In genomic region chr3:141498592-141499223, GRCh38 we compare ENCODE assay signal across 8 cellular contexts. TPM values are rescaled to one million over a fixed set of nuclear protein-coding genes. Genes with fewer than 3 reads are reported as not detected.
DNase-seq lines count a peak whose midpoint lies in the region; ATAC-seq and TF ChIP-seq lines count a peak whose summit lies in the region.

No MANE protein-coding gene starts in this region.

- TF ChIP-seq CTCF in GM10248 (IDR thresholded peaks at IDR 0.05; ENCODE audit: control extremely low read depth, extremely low read depth, low read depth, missing control alignments) (no peak), GM23338 (conservative IDR thresholded peaks at IDR 0.05; ENCODE audit: low read depth in 2 of 2) (no peak), right lobe of liver (IDR thresholded peaks at IDR 0.05) (no peak), testis (IDR thresholded peaks at IDR 0.05) (no peak)

- H4K20me1 ChIP-seq in GM23338 (replicated peaks; ENCODE audit: insufficient read depth): peaks cover 18% of the 10 kb centered on the region; the same call in 1 of the 2 replicates

- no peak overlapping the region for H3K4me2 ChIP-seq in GM23338

- peaks cover 82% of the 10 kb centered on the region for H3K79me2 ChIP-seq in GM23338 (replicated peaks; ENCODE audit: insufficient read depth)

- no peak overlapping the region for H3K4me3 Mint-ChIP-seq in GM23338
- H3K4me3 Mint-ChIP-seq in stimulated activated naive CD8-positive, alpha-beta T cell treated with anti-CD3 and anti-CD28 coated beads, Interleukin-15, amount 100 ng/mL, for 72 hours: peak overlapping the region; percentile 71 to 78

- H3K9me3 ChIP-seq in right lobe of liver: no peaks in the 10 kb centered on the region
- no peaks in the 10 kb centered on the region for H3K9me3 ChIP-seq in testis

- CTCF ChIA-PET in GM10248 (lab: Yijun Ruan, JAX): interaction anchor here (1.2 kb wide), 1 partner anchor 62 kb away, joined by 3 read pairs; no protein-coding TSS in a partner anchor

- ATAC-seq in GM23338: no peak
- peak; percentile 74 to 81 (median 78) for ATAC-seq in right lobe of liver
- ATAC-seq in stimulated activated naive CD8-positive, alpha-beta T cell treated with anti-CD3 and anti-CD28 coated beads, Interleukin-15, amount 100 ng/mL, for 72 hours: peak; percentile 89

- 76% methylated on average over 6 of the region's 6 CpGs for WGBS in right lobe of liver (ENCODE audit: insufficient coverage, low coverage, low lambda C conversion rate, missing lambda C conversion rate)
- WGBS in testis, 2 donors: 86 to 89% methylated on average over 6 of the region's 6 CpGs

- no peak for TF ChIP-seq POLR2A in right lobe of liver (IDR thresholded peaks at IDR 0.05)
- TF ChIP-seq POLR2A in testis (IDR thresholded peaks at IDR 0.05): no peak

- peaks cover 6% of the 10 kb centered on the region; the same call in 1 of the 3 replicates for H3K4me1 Mint-ChIP-seq in GM23338
- H3K4me1 Mint-ChIP-seq in stimulated activated naive CD8-positive, alpha-beta T cell treated with anti-CD3 and anti-CD28 coated beads, Interleukin-15, amount 100 ng/mL, for 72 hours: peaks cover 61% of the 10 kb centered on the region

- H3K27ac ChIP-seq in GM23338 (ENCODE audit: low read depth) (no peak overlapping the region), right lobe of liver (no peak overlapping the region), testis (no peak overlapping the region)

- no peaks in the 10 kb centered on the region for H3K9me2 ChIP-seq in GM23338 (ENCODE audit: insufficient read depth)

- no peaks in the 10 kb centered on the region for H3F3A ChIP-seq in GM23338 (replicated peaks; ENCODE audit: low read depth)

- H3K4me3 ChIP-seq in GM23338 (no peak overlapping the region), right lobe of liver (no peak overlapping the region), testis (no peak overlapping the region)

- no peak overlapping the region for H3K27ac Mint-ChIP-seq in GM23338
- H3K27ac Mint-ChIP-seq in stimulated activated naive CD8-positive, alpha-beta T cell treated with anti-CD3 and anti-CD28 coated beads, Interleukin-15, amount 100 ng/mL, for 72 hours: peak overlapping the region; percentile 96 to 97

- peaks cover 3% of the 10 kb centered on the region for H3K27me3 Mint-ChIP-seq in GM23338 (ENCODE audit: insufficient read depth, low read depth, poor library complexity)
- no peaks in the 10 kb centered on the region for H3K27me3 Mint-ChIP-seq in stimulated activated naive CD8-positive, alpha-beta T cell treated with anti-CD3 and anti-CD28 coated beads, Interleukin-15, amount 100 ng/mL, for 72 hours

- DNase-seq in GM10248 (ENCODE audit: extremely low spot score) (peak; percentile 25), GM23338 (ENCODE audit: low spot score) (peak; percentile 12), NAMALWA (ENCODE audit: low spot score) (peak; percentile 94), activated T-cell treated with anti-CD3 and anti-CD28 coated beads for 1 hour (ENCODE audit: low read depth) (peak; percentile 63), right lobe of liver (no peak), testis (no peak), hepatic stellate cell (ENCODE audit: low spot score) (no peak)
- DNase-seq in stimulated activated naive CD8-positive, alpha-beta T cell treated with anti-CD3 and anti-CD28 coated beads, Interleukin-15, amount 100 ng/mL, for 72 hours: peak; percentile 82 to 91

- H3K4me1 ChIP-seq in GM23338 (ENCODE audit: insufficient read depth) (no peaks in the 10 kb centered on the region), right lobe of liver (no peaks in the 10 kb centered on the region), testis (no peaks in the 10 kb centered on the region)

- intact Hi-C loops in right lobe of liver (cut with DNase I): no loop called here
- intact Hi-C loops in testis (cut with DNase I; ENCODE audit: low total_unique reads): no loop called here

- H3K27me3 ChIP-seq in GM23338 (ENCODE audit: insufficient read depth) (no peaks in the 10 kb centered on the region), right lobe of liver (no peaks in the 10 kb centered on the region), testis (no peaks in the 10 kb centered on the region)

- H3K36me3 Mint-ChIP-seq in GM23338 (ENCODE audit: low read depth): no peaks in the 10 kb centered on the region

- H2AFZ ChIP-seq in GM23338: no peak overlapping the region

- H3K36me3 ChIP-seq in GM23338 (ENCODE audit: insufficient read depth) (no peaks in the 10 kb centered on the region), right lobe of liver (no peaks in the 10 kb centered on the region), testis (ENCODE audit: low read depth, missing control alignments) (no peaks in the 10 kb centered on the region)

- H3K9me3 Mint-ChIP-seq in GM23338: no peaks in the 10 kb centered on the region
- no peaks in the 10 kb centered on the region for H3K9me3 Mint-ChIP-seq in stimulated activated naive CD8-positive, alpha-beta T cell treated with anti-CD3 and anti-CD28 coated beads, Interleukin-15, amount 100 ng/mL, for 72 hours

- POLR2A ChIA-PET in GM10248 (lab: Yijun Ruan, JAX): no interaction called here

TF ChIP-seq in GM23338, 12 proteins besides CTCF, POLR2A, EP300 and RAD21 (continues in another document):
- TF ChIP-seq, protein P1, sequence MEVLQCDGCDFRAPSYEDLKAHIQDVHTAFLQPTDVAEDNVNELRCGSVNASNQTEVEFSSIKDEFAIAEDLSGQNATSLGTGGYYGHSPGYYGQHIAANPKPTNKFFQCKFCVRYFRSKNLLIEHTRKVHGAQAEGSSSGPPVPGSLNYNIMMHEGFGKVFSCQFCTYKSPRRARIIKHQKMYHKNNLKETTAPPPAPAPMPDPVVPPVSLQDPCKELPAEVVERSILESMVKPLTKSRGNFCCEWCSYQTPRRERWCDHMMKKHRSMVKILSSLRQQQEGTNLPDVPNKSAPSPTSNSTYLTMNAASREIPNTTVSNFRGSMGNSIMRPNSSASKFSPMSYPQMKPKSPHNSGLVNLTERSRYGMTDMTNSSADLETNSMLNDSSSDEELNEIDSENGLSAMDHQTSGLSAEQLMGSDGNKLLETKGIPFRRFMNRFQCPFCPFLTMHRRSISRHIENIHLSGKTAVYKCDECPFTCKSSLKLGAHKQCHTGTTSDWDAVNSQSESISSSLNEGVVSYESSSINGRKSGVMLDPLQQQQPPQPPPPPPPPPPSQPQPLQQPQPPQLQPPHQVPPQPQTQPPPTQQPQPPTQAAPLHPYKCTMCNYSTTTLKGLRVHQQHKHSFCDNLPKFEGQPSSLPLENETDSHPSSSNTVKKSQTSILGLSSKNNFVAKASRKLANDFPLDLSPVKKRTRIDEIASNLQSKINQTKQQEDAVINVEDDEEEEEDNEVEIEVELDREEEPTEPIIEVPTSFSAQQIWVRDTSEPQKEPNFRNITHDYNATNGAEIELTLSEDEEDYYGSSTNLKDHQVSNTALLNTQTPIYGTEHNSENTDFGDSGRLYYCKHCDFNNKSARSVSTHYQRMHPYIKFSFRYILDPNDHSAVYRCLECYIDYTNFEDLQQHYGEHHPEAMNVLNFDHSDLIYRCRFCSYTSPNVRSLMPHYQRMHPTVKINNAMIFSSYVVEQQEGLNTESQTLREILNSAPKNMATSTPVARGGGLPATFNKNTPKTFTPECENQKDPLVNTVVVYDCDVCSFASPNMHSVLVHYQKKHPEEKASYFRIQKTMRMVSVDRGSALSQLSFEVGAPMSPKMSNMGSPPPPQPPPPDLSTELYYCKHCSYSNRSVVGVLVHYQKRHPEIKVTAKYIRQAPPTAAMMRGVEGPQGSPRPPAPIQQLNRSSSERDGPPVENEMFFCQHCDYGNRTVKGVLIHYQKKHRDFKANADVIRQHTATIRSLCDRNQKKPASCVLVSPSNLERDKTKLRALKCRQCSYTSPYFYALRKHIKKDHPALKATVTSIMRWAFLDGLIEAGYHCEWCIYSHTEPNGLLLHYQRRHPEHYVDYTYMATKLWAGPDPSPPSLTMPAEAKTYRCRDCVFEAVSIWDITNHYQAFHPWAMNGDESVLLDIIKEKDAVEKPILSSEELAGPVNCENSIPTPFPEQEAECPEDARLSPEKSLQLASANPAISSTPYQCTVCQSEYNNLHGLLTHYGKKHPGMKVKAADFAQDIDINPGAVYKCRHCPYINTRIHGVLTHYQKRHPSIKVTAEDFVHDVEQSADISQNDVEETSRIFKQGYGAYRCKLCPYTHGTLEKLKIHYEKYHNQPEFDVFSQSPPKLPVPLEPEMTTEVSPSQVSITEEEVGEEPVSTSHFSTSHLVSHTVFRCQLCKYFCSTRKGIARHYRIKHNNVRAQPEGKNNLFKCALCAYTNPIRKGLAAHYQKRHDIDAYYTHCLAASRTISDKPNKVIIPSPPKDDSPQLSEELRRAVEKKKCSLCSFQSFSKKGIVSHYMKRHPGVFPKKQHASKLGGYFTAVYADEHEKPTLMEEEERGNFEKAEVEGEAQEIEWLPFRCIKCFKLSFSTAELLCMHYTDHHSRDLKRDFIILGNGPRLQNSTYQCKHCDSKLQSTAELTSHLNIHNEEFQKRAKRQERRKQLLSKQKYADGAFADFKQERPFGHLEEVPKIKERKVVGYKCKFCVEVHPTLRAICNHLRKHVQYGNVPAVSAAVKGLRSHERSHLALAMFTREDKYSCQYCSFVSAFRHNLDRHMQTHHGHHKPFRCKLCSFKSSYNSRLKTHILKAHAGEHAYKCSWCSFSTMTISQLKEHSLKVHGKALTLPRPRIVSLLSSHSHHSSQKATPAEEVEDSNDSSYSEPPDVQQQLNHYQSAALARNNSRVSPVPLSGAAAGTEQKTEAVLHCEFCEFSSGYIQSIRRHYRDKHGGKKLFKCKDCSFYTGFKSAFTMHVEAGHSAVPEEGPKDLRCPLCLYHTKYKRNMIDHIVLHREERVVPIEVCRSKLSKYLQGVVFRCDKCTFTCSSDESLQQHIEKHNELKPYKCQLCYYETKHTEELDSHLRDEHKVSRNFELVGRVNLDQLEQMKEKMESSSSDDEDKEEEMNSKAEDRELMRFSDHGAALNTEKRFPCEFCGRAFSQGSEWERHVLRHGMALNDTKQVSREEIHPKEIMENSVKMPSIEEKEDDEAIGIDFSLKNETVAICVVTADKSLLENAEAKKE (CRISPR knock-in tag; IDR thresholded peaks at IDR 0.05): no peak
- TF ChIP-seq STAT1 (IDR thresholded peaks at IDR 0.05; ENCODE audit: unreplicated experiment): no peak
- no peak for TF ChIP-seq POLR2AphosphoS5 (IDR thresholded peaks at IDR 0.05; ENCODE audit: low read depth)

RNA-seq across cellular contexts. Expression of gene RASA2, which starts 11.9 kb away (rescaled TPM):
- total RNA-seq in GM23338 (2014; rRNA removed; shearing (Covaris generic)): 15.9 and 28.6 TPM in 2 replicates
- 14.3 and 16.6 TPM in 2 replicates for polyA plus RNA-seq in GM23338 (2016; fragmentation: Nextera tagmentation; extraction: Ambion mirVana)
- total RNA-seq in right lobe of liver: 1 to 10 TPM; 3.5 to 7.9 (median 5.5) TPM
- 10 to 100 TPM; 16.2 to 18.3 TPM for total RNA-seq in testis
- 18.2 TPM for polyA plus RNA-seq in testis (ENCODE audit: insufficient read depth, low read depth, low replicate concordance)

Comparison
In these comparisons a context has a peak if more than half of its experiments do, and no peak if none do; other contexts are left out.
1. DNase-seq: peak in GM10248 (single experiment), GM23338 (single experiment), NAMALWA (single experiment), activated T-cell treated with anti-CD3 and anti-CD28 coated beads for 1 hour (single experiment) and stimulated activated naive CD8-positive, alpha-beta T cell treated with anti-CD3 and anti-CD28 coated beads, Interleukin-15, amount 100 ng/mL, for 72 hours (2 of 2); none in right lobe of liver (0 of 3), testis (single experiment) and hepatic stellate cell (single experiment).